Comparison of ENCODE assay signal across 8 cellular contexts in genomic region chr6:149032599-149033405, GRCh38.
DNase-seq lines count a peak whose midpoint lies in the region; ATAC-seq, FAIRE-seq and TF ChIP-seq lines count a peak whose summit lies in the region.

No MANE protein-coding gene starts in this region.

- no peaks in the 10 kb centered on the region for H3K9me2 ChIP-seq in Loucy (replicated peaks; ENCODE audit: low read depth, low read length)

- ATAC-seq in left lobe of liver (peak; percentile 69), left colon (no peak)

- in situ Hi-C loops in GM13976 (cut with MboI; ENCODE audit: low sequenced_read_pairs, unreplicated experiment) = loop anchor here (10.0 kb wide), 1 partner anchor 402 kb away; no protein-coding TSS in a partner anchor

- no peaks in the 10 kb centered on the region for H3K36me3 ChIP-seq in Loucy (ENCODE audit: insufficient read depth, low read length)

- no peaks in the 10 kb centered on the region for H3K79me2 ChIP-seq in Loucy (ENCODE audit: insufficient read depth, low read length)

- H3K4me3 ChIP-seq in Loucy (ENCODE audit: low read length, poor library complexity, severe bottlenecking) = peak overlapping the region; percentile 15

- H3K27me3 ChIP-seq in Loucy (ENCODE audit: insufficient read depth, low read length, poor library complexity, severe bottlenecking) = no peaks in the 10 kb centered on the region

- TF ChIP-seq POLR2A in H54 (IDR thresholded peaks at IDR 0.05; ENCODE audit: low read depth, low read length) = no peak

- no peaks in the 10 kb centered on the region for H4K20me1 ChIP-seq in Loucy (ENCODE audit: insufficient read depth, low read length, poor library complexity, severe bottlenecking)

- peaks cover 45% of the 10 kb centered on the region for H3K4me1 ChIP-seq in Loucy (ENCODE audit: insufficient read depth, low read length, poor library complexity, severe bottlenecking)

- peak overlapping the region; percentile 43 for H3K9ac ChIP-seq in Loucy (ENCODE audit: low read depth, low read length, poor library complexity, severe bottlenecking)

- TF ChIP-seq CTCF in GM13976 (IDR thresholded peaks at IDR 0.05; ENCODE audit: borderline replicate concordance, control extremely low read depth, extremely low read depth, insufficient read depth, missing control alignments) (no peak), Loucy (conservative IDR thresholded peaks at IDR 0.05; ENCODE audit: low read length) (no peak)

- no peaks in the 10 kb centered on the region for H3F3A ChIP-seq in Loucy (ENCODE audit: low read depth)

- no peak overlapping the region for H2AFZ ChIP-seq in Loucy (ENCODE audit: low read length)

- H3K9me3 ChIP-seq in Loucy (ENCODE audit: insufficient read depth, low read depth, low read length) = no peaks in the 10 kb centered on the region

- peak; percentile 55 for FAIRE-seq in H54 (lab: Jason Lieb, UNC)

- DNase-seq in GM13976 (ENCODE audit: low spot score) (peak; percentile 83), H54 (ENCODE audit: insufficient read length, low spot score) (no peak), left lobe of liver (ENCODE audit: low spot score) (peak; percentile 74), stromal cell of bone marrow (ENCODE audit: low read depth) (peak; percentile 83), left colon (no peak), NCI-H1092 treated with DMSO at 0.1 percent for 48 hours (lab: John Stamatoyannopoulos, UW) (no peak)
- DNase-seq in activated T-helper 9 cell treated with anti-CD3 and anti-CD28 coated beads, Interleukin-2, amount 50 U/mL, for 16 hours (ENCODE audit: low read depth) = peak; percentile 53

- H3K4me2 ChIP-seq in Loucy (ENCODE audit: low read depth, low read length, poor library complexity, severe bottlenecking) = peak overlapping the region; percentile 60

- intact Hi-C loops in left colon (cut with DNase I, micrococcal nuclease) = no loop called here

Comparison
In these comparisons a context has a peak if more than half of its experiments do, and no peak if none do; other contexts are left out.
1. DNase-seq: peak in GM13976 (single experiment), activated T-helper 9 cell treated with anti-CD3 and anti-CD28 coated beads, Interleukin-2, amount 50 U/mL, for 16 hours (single experiment), left lobe of liver (single experiment) and stromal cell of bone marrow (single experiment); none in H54 (single experiment), left colon (0 of 2) and NCI-H1092 treated with DMSO at 0.1 percent for 48 hours (single experiment).